Comparison of ENCODE assay signal across 9 cellular contexts in the genomic region with DNA sequence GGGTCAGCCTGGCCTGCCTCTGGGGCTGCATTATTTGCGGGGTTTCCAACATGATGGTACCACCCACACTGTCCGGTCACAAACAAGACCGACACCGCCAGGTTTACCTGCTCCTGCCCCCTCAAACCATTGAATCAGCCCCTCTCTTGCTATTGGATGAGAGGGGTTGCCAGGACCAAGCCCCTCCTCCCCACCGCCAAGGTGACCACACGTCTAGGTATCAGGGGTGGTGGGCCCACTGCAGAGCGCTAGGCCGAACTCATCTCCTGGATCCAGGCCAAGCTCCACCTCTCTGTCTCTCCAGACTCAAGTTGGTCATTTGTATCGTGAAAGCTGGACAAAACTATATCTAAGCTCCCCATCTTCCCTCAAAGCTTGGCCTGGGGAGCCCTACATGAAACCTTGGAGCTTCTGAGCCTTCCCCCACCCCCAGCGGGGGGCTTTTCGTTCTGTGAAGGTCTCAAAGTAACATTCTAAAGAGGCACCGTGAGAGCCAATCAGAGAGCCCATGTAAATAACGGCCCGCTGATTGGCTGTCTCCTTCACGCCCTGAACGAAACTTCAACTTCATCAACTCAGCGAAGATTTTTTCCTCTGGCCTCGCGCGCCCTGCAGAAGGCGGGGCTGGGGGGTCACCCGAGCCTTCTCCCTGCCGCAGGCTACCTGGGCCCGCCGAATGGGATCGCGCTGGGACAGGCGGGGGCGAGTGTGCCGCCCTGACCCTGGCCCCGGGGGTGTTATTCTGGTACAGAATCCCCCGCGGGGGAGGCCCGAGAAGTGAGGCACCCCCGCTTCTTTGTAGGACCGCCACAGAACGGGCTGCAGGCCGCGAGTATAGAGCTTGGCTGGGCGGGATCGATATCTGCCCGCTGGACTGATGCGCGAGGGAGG. TPM values are rescaled to one million over a fixed set of nuclear protein-coding genes. Genes with fewer than 3 reads are reported as not detected.
DNase-seq lines count a peak whose midpoint lies in the region; ATAC-seq and TF ChIP-seq lines count a peak whose summit lies in the region.
"Had no signal": no experiment of that assay in that cellular context is flagged by ENCODE, and none has a peak within 500 bp of the region (broad histone marks: within the 10 kb centered on the region; RNA-seq: fewer than 3 reads in every experiment).

No MANE protein-coding gene starts in this region.

- peak overlapping the region; percentile 99 for H3K4me3 Mint-ChIP-seq in T-helper 17 cell

- H3K9me3 ChIP-seq in HUES64 (ENCODE audit: insufficient read depth, low read depth, low read length) (no peaks in the 10 kb centered on the region), T-helper 17 cell (ENCODE audit: control insufficient read depth, low read length, poor library complexity, severe bottlenecking) (no peaks in the 10 kb centered on the region), body of pancreas (no peaks in the 10 kb centered on the region), iPS DF 6.9 (ENCODE audit: control insufficient read depth, insufficient read depth, low read length) (no peaks in the 10 kb centered on the region)

- WGBS in HUES64, result 2% methylated on average over 44 of the region's 44 CpGs
- WGBS in body of pancreas, 2 donors, result 16 to 18% methylated on average over 21 to 44 of the region's 44 CpGs
- WGBS in iPS DF 6.9 (ENCODE audit: insufficient coverage, insufficient read length), result no CpG with 5 or more reads among the region's 44 CpGs

- H3K27me3 Mint-ChIP-seq in T-helper 17 cell, result peaks cover 17% of the 10 kb centered on the region

- H3K4me3 ChIP-seq in HUES64 (ENCODE audit: low read length), result peak overlapping the region; percentile 53
- no peak overlapping the region for H3K4me3 ChIP-seq in body of pancreas
- peak overlapping the region; percentile 29; the same call in 1 of the 2 replicates for H3K4me3 ChIP-seq in iPS DF 6.9 (ENCODE audit: low read length)

- H3K27me3 ChIP-seq in HUES64 (ENCODE audit: insufficient read depth, low read length), result peaks cover 46% of the 10 kb centered on the region
- H3K27me3 ChIP-seq in body of pancreas, result peaks cover 0 to 10% of the 10 kb centered on the region in 2 donors
- peaks cover 24% of the 10 kb centered on the region for H3K27me3 ChIP-seq in iPS DF 6.9 (ENCODE audit: control insufficient read depth, insufficient read depth, low read length)

- peak; percentile 7 for DNase-seq in NCI-H2107 treated with DMSO at 0.1 percent for 48 hours (lab: John Stamatoyannopoulos, UW; ENCODE audit: unreplicated experiment)
- DNase-seq in NCI-H2107 (lab: John Stamatoyannopoulos, UW), result no peak
- DNase-seq in T-helper 17 cell, result peak in 2 of 3 donors; percentile 29 to 31
- DNase-seq in body of pancreas, result peak; percentile 53 to 71 (median 67)
- DNase-seq in iPS DF 6.9 (ENCODE audit: low read depth, low spot score), result peak; percentile 91
- peak; percentile 86 for DNase-seq in renal cortical epithelial cell (ENCODE audit: low read depth)

- intact Hi-C loops in body of pancreas (cut with DNase I), result no loop called here

- no peak overlapping the region for H3K9ac ChIP-seq in HUES64 (ENCODE audit: low read depth, low read length)

- TF ChIP-seq POLR2A in body of pancreas (IDR thresholded peaks at IDR 0.05), result peak in 1 of 3 donors; percentile 7

- TF ChIP-seq CTCF in body of pancreas (IDR thresholded peaks at IDR 0.05), result no peak

- peaks cover 17% of the 10 kb centered on the region for H3K4me1 Mint-ChIP-seq in T-helper 17 cell

- ATAC-seq in T-helper 17 cell (peak; percentile 67), body of pancreas (peak; percentile 67), HG03025 (IDR thresholded peaks at IDR 0.05; ENCODE audit: low FRiP score, unreplicated experiment) (no peak)

- H3K36me3 Mint-ChIP-seq in T-helper 17 cell (ENCODE audit: low read depth), result peaks cover 3% of the 10 kb centered on the region

- H3K27ac Mint-ChIP-seq in T-helper 17 cell, result no peak overlapping the region

- H3K27ac ChIP-seq in HUES64 (ENCODE audit: low read depth, low read length), result peak overlapping the region; percentile 1; the same call in 1 of the 2 replicates
- no peak overlapping the region for H3K27ac ChIP-seq in body of pancreas
- no peak overlapping the region for H3K27ac ChIP-seq in iPS DF 6.9 (ENCODE audit: low read length)
- H3K27ac ChIP-seq: C4-2B had no signal

- peaks cover 34% of the 10 kb centered on the region for H3K4me1 ChIP-seq in HUES64 (ENCODE audit: insufficient read depth, low read length)
- peaks cover 31% of the 10 kb centered on the region for H3K4me1 ChIP-seq in body of pancreas
- H3K4me1 ChIP-seq in iPS DF 6.9 (ENCODE audit: control insufficient read depth, insufficient read depth, low read length), result peaks cover 8% of the 10 kb centered on the region

- no peaks in the 10 kb centered on the region for H3K36me3 ChIP-seq in HUES64 (ENCODE audit: insufficient read depth, low read length)
- H3K36me3 ChIP-seq in body of pancreas (replicated peaks in 1 of 2; ENCODE audit: insufficient read depth in 1 of 2, low read depth in 2 of 2), result no peaks in the 10 kb centered on the region
- H3K36me3 ChIP-seq in iPS DF 6.9 (ENCODE audit: control insufficient read depth, insufficient read depth, low read length), result no peaks in the 10 kb centered on the region

RNA-seq across cellular contexts. Expression of a gene that starts 49.6 kb away (rescaled TPM):
- polyA plus RNA-seq in HUES64 (2013, experiment 1 of 2), result 0.05 TPM
- 0.32 TPM for polyA plus RNA-seq in HUES64 (2013, experiment 2 of 2)
- total RNA-seq in T-helper 17 cell (under 1 TPM in 1 of 2 donors, not detected in 1; 0.07 TPM), body of pancreas (under 1 TPM in 1 of 2 donors, not detected in 1; 0.52 TPM), renal cortical epithelial cell (0.05 TPM in 1 of 2 replicates, not detected in the other)

Comparison
In these comparisons a context has a peak if more than half of its experiments do, and no peak if none do; other contexts are left out.
1. H3K4me3 ChIP-seq: peak in HUES64 (single experiment) and iPS DF 6.9 (single experiment); none in body of pancreas (0 of 2).